8 cellular contexts compared by ENCODE assay signal in the genomic region with DNA sequence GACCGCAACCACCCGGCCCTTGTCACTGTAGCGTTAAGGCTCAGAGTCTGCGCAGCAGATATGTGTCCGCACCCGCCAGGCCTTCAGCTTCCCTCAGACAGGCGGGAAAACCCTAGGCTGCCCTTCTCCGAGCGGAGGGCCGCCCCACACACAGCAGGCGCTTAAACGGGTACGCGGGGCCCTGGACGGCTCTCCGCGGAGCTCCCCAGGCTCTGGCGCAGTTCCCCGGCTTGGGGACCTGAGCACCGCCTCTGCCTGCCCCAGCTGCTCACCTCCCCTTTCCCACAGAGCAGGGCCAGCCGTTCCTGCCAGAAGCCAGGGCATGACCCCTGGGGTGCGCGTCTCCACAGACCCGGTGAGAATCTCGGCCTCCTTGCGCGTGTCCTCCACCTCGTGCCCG. TPM values are rescaled to one million over a fixed set of nuclear protein-coding genes. Genes with fewer than 3 reads are reported as not detected.
DNase-seq lines count a peak whose midpoint lies in the region; TF ChIP-seq lines count a peak whose summit lies in the region.

No MANE protein-coding gene starts in this region.

- H3K4me3 ChIP-seq in AG04449 (ENCODE audit: low read depth, low read length) (peak overlapping the region; percentile 57), WERI-Rb-1 (ENCODE audit: low read depth, low read length) (peak overlapping the region; percentile 44), fibroblast of villous mesenchyme (ENCODE audit: low read depth, low read length) (peak overlapping the region; percentile 46), neutrophil (ENCODE audit: low read depth in 1 of 2, low read length in 1 of 2) (peak overlapping the region; percentile 44 to 55), MG63 (no peak overlapping the region)

- H3K27ac ChIP-seq in WERI-Rb-1 (peak overlapping the region; percentile 98), neutrophil (no peak overlapping the region)

- POLR2A ChIA-PET in AG04449 (lab: Yijun Ruan, JAX) = no interaction called here

- peaks cover 22% of the 10 kb centered on the region for H3K36me3 ChIP-seq in WERI-Rb-1
- no peaks in the 10 kb centered on the region for H3K36me3 ChIP-seq in neutrophil
- H3K36me3 ChIP-seq in MG63 = no peaks in the 10 kb centered on the region

- TF ChIP-seq CTCF in AG04449 (IDR thresholded peaks at IDR 0.05; ENCODE audit: insufficient read depth, low read length, missing control alignments) (no peak), WERI-Rb-1 (IDR thresholded peaks at IDR 0.05; ENCODE audit: low read depth, low read length) (no peak), fibroblast of villous mesenchyme (IDR thresholded peaks at IDR 0.05; ENCODE audit: insufficient read depth, low read depth, low read length) (no peak), neutrophil (IDR thresholded peaks at IDR 0.05) (no peak)

- CTCF ChIA-PET in AG04449 (lab: Yijun Ruan, JAX) = no interaction called here

- no peak for DNase-seq in AG04449 (ENCODE audit: low read depth, low spot score)
- DNase-seq in WERI-Rb-1 = no peak
- no peak for DNase-seq in fibroblast of villous mesenchyme (ENCODE audit: low read depth)
- no peak for DNase-seq in GM19240 (ENCODE audit: insufficient read length, low spot score)
- no peak for DNase-seq in NCI-H2227 (lab: John Stamatoyannopoulos, UW; ENCODE audit: unreplicated experiment)
- DNase-seq in COLO829 (ENCODE audit: low spot score) = no peak
- DNase-seq in MG63 = no peak

- peaks cover 0 to 10% of the 10 kb centered on the region in 2 experiments for H3K4me1 ChIP-seq in neutrophil (ENCODE audit: control insufficient read depth in 1 of 2, insufficient read depth in 1 of 2, low read depth in 1 of 2, low read length in 1 of 2)

- H3K9me3 ChIP-seq in WERI-Rb-1 (ENCODE audit: severe bottlenecking) (peaks cover 8% of the 10 kb centered on the region), neutrophil (peaks cover 27% of the 10 kb centered on the region), MG63 (peaks cover 14% of the 10 kb centered on the region)

- no peaks in the 10 kb centered on the region for H3K27me3 ChIP-seq in WERI-Rb-1 (ENCODE audit: insufficient read depth, low read depth, severe bottlenecking)
- H3K27me3 ChIP-seq in neutrophil = peaks cover 21% of the 10 kb centered on the region
- no peaks in the 10 kb centered on the region for H3K27me3 ChIP-seq in MG63

RNA-seq across cellular contexts. Expression of a gene that starts 0.6 kb away (rescaled TPM):
- 1.6 and 4.3 TPM in 2 replicates for total RNA-seq in fibroblast of villous mesenchyme
- not detected in 2 replicates for total RNA-seq in MG63 (2014; rRNA removed; shearing (Covaris generic); ENCODE audit: low replicate concordance)

RNA-seq across cellular contexts. Expression of a gene that starts 25.9 kb away (rescaled TPM):
- not detected in 2 replicates for total RNA-seq in fibroblast of villous mesenchyme
- total RNA-seq in MG63 (2014; rRNA removed; shearing (Covaris generic); ENCODE audit: low replicate concordance) = not detected in 2 replicates

RNA-seq across cellular contexts. Expression of a gene that starts 38.4 kb away (rescaled TPM):
- total RNA-seq in fibroblast of villous mesenchyme = 10.6 and 16.0 TPM in 2 replicates
- total RNA-seq in MG63 (2014; rRNA removed; shearing (Covaris generic); ENCODE audit: low replicate concordance) = 3.8 and 8.2 TPM in 2 replicates

RNA-seq across cellular contexts. Expression of a gene that starts 57.1 kb away (rescaled TPM):
- 13.8 and 16.8 TPM in 2 replicates for total RNA-seq in fibroblast of villous mesenchyme
- 11.5 and 12.4 TPM in 2 replicates for total RNA-seq in MG63 (2014; rRNA removed; shearing (Covaris generic); ENCODE audit: low replicate concordance)
